8 cellular contexts compared by ENCODE assay signal in the genomic region with DNA sequence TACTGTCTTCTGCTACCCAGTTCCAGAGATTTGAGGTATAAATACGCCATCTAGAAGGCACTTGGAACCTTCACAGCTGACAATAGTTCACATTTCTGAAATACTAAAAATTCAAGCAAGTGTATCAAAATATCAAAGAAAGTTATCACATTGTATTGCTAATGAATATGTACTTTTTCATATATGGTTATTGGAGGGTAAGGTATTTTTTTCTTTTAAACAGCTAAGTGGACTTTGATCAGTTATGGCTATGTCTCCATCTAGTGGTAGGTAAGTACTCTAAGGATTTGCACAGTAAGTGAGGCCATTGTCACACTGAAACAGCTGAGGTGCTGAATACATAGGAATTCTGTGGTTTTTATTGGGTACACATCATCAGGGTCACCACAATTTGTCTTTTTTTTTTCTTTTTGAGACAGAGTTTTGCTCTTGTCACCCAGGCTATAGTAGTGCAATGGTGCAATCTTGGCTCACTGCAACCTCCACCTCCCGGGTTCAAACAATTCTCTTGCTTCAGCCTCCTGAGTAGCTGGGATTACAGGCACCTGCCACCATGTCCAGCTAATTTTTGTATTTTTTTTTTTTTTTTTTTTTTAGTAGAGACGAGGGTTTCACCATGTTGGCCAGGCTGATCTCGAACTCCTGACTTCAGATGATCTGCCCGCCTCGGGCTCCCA. TPM values are rescaled to one million over a fixed set of nuclear protein-coding genes. Genes with fewer than 3 reads are reported as not detected.
DNase-seq lines count a peak whose midpoint lies in the region; ATAC-seq and TF ChIP-seq lines count a peak whose summit lies in the region.

No MANE protein-coding gene starts in this region.

- intact Hi-C loops in naive thymus-derived CD4-positive, alpha-beta T cell (cut with micrococcal nuclease): loop anchor here (1.0 to 10.0 kb wide), 10 partner anchors 50 to 355 kb away; partner anchors contain the start of genes CD55 (in 2 of the 2) and CR2 (in 1 of the 2)

- TF ChIP-seq CTCF in BE2C (IDR thresholded peaks at IDR 0.05; ENCODE audit: low read depth, low read length): peak; percentile 87

- H3K27me3 Mint-ChIP-seq in naive thymus-derived CD4-positive, alpha-beta T cell: peaks cover 0 to 3% (median 0%) of the 10 kb centered on the region in 5 donors

- H3K9me3 Mint-ChIP-seq in naive thymus-derived CD4-positive, alpha-beta T cell: peaks cover 0 to 5% (median 0%) of the 10 kb centered on the region in 11 donors

- no peak for DNase-seq in BE2C
- DNase-seq in NCI-H1048 (lab: John Stamatoyannopoulos, UW): peak; percentile 81
- peak; percentile 78 for DNase-seq in SK-MEL-5 (ENCODE audit: low read depth, low spot score)
- peak; percentile 75 to 81 for DNase-seq in erythroblast (lab: John Stamatoyannopoulos, UW)
- peak in 7 of 9 donors; percentile 25 to 69 (median 56) for DNase-seq in naive thymus-derived CD4-positive, alpha-beta T cell
- DNase-seq in activated naive CD4-positive, alpha-beta T cell (lab: John Stamatoyannopoulos, UW): no peak

- ATAC-seq in GM21360 (IDR thresholded peaks at IDR 0.05; ENCODE audit: unreplicated experiment) (peak; percentile 60), GM18498 (IDR thresholded peaks at IDR 0.05; ENCODE audit: unreplicated experiment) (no peak)
- ATAC-seq in naive thymus-derived CD4-positive, alpha-beta T cell: peak; percentile 89

- H3K27me3 ChIP-seq in BE2C: peaks cover 27% of the 10 kb centered on the region
- H3K27me3 ChIP-seq in naive thymus-derived CD4-positive, alpha-beta T cell (ENCODE audit: control insufficient read depth in 2 of 2, insufficient read depth in 2 of 2, low read length in 2 of 2): no peaks in the 10 kb centered on the region

- POLR2A ChIA-PET in naive thymus-derived CD4-positive, alpha-beta T cell (lab: Charles Lee): interaction anchor here (0.6 to 1.5 kb wide), 8 partner anchors 9 to 325 kb away, joined by 3 to 7 read pairs (median 4); partner anchors contain the start of gene CD55

- no peak for TF ChIP-seq POLR2A in erythroblast (IDR thresholded peaks at IDR 0.05; ENCODE audit: low read length)

- in situ Hi-C loops in SK-MEL-5 (cut with HindIII; ENCODE audit: low pct_unique_long_range_greater_than_20kb, low sequenced_read_pairs): loop anchor here (10.0 kb wide), 1 partner anchor 300 kb away; the partner anchor contains the start of gene C4BPA

- peaks cover 0 to 13% (median 0%) of the 10 kb centered on the region in 7 donors for H3K4me1 Mint-ChIP-seq in naive thymus-derived CD4-positive, alpha-beta T cell

- H3K4me3 Mint-ChIP-seq in naive thymus-derived CD4-positive, alpha-beta T cell: no peak overlapping the region

- H3K27ac ChIP-seq in naive thymus-derived CD4-positive, alpha-beta T cell (ENCODE audit: low read depth, low read length): no peak overlapping the region

- H3K27ac Mint-ChIP-seq in naive thymus-derived CD4-positive, alpha-beta T cell: no peak overlapping the region

- H3K4me1 ChIP-seq in BE2C: no peaks in the 10 kb centered on the region
- H3K4me1 ChIP-seq in naive thymus-derived CD4-positive, alpha-beta T cell (ENCODE audit: control insufficient read depth in 2 of 2, insufficient read depth in 2 of 2, low read length in 2 of 2): no peaks in the 10 kb centered on the region

- CTCF ChIA-PET in naive thymus-derived CD4-positive, alpha-beta T cell (lab: Charles Lee): interaction anchor here (0.5 to 5.1 kb wide), 34 partner anchors 9 to 418 kb away, joined by 3 to 63 read pairs (median 4); partner anchors contain the start of gene C4BPB

- H3K4me3 ChIP-seq in BE2C (ENCODE audit: low read depth, low read length): no peak overlapping the region
- no peak overlapping the region for H3K4me3 ChIP-seq in naive thymus-derived CD4-positive, alpha-beta T cell (ENCODE audit: low read length)

- no peaks in the 10 kb centered on the region for H3K36me3 ChIP-seq in BE2C
- H3K36me3 ChIP-seq in naive thymus-derived CD4-positive, alpha-beta T cell (ENCODE audit: control insufficient read depth in 2 of 3, insufficient read depth in 3 of 3, low read length in 3 of 3): no peaks in the 10 kb centered on the region

- no peaks in the 10 kb centered on the region for H3K9me3 ChIP-seq in BE2C
- no peaks in the 10 kb centered on the region for H3K9me3 ChIP-seq in naive thymus-derived CD4-positive, alpha-beta T cell (ENCODE audit: control insufficient read depth in 2 of 3, low read length in 3 of 3)

- peaks cover 0 to 4% (median 0%) of the 10 kb centered on the region in 5 donors for H3K36me3 Mint-ChIP-seq in naive thymus-derived CD4-positive, alpha-beta T cell

RNA-seq across cellular contexts. Expression of gene CR2, which starts 49.1 kb away (rescaled TPM):
- not detected for polyA plus RNA-seq in BE2C (2012; ENCODE audit: insufficient read depth, insufficient read length, low read depth)
- not detected in 2 replicates for total RNA-seq in SK-MEL-5 (2014; rRNA removed; shearing (Covaris generic))
- polyA plus RNA-seq in SK-MEL-5 (2015; cell fraction: cytosol; rRNA removed): not detected in 2 replicates
- not detected in 2 replicates for polyA plus RNA-seq in SK-MEL-5 (2015; cell fraction: nucleus; rRNA removed)
- total RNA-seq in naive thymus-derived CD4-positive, alpha-beta T cell: 10 to 100 TPM in 1 of 5 experiments, 1 to 10 TPM in 3, not detected in 1; 2.6 to 13.1 (median 3.4) TPM
- 10 to 100 TPM; 13.3 to 14.5 TPM for polyA plus RNA-seq in naive thymus-derived CD4-positive, alpha-beta T cell

Comparison
In these comparisons a context has a peak if more than half of its experiments do, and no peak if none do; other contexts are left out.
1. DNase-seq: peak in NCI-H1048 (single experiment), SK-MEL-5 (single experiment), erythroblast (2 of 2) and naive thymus-derived CD4-positive, alpha-beta T cell (7 of 9); none in BE2C (single experiment) and activated naive CD4-positive, alpha-beta T cell (0 of 4).